In the genomic region with DNA sequence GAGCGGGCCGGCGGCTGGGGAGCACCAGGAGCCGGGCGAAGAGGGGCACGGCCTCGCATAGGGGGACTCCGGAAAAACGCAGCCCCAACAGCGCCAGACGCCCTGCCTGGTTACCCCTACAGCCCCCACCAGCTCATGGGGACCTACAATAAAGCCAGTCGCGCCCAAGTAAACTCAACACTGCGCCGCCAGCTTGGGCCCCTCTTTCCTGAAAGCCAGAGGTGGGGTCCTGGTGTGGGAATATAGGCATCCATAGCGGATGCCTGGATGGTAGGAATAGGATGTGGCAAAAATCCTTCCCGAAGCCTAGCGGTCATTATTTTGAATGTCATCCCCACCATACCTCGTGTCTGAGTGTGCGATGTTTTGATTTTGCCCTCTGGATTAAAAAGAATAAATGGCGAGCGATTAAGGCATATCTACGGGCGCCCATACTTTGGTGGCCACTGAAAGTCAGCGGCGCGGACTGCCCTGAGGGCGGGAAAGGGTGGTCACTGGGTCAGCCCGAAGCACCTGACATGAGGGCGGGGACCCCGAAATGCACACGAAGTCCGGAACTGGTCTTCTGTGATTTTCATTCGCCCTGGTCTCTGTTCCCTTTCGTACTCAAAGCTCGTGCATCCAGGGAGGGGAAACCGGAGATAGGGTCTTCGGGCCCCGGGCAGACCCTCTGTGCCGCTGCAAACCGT, we compare ENCODE assay signal across 1 cellular context.
TF ChIP-seq lines count a peak whose summit lies in the region.

A gene with protein sequence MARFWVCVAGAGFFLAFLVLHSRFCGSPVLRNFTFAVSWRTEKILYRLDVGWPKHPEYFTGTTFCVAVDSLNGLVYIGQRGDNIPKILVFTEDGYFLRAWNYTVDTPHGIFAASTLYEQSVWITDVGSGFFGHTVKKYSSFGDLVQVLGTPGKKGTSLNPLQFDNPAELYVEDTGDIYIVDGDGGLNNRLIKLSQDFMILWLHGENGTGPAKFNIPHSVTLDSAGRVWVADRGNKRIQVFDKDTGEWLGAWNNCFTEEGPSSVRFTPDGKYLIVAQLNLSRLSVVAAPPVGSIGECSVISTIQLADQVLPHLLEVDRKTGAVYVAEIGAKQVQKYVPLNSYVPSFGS (plus strand): TSS at position 577 of the 689 bp plus-strand sequence. CDS start 184 bp downstream, outside the sequence.
A gene (minus strand): TSS at position 210 of the 689 bp plus-strand sequence. CDS start 847 bp downstream, outside the sequence.

TF ChIP-seq in HepG2, 621 proteins besides CTCF, POLR2A, EP300 and RAD21 (continued from another document and continues in another):
- TF ChIP-seq, protein P1, sequence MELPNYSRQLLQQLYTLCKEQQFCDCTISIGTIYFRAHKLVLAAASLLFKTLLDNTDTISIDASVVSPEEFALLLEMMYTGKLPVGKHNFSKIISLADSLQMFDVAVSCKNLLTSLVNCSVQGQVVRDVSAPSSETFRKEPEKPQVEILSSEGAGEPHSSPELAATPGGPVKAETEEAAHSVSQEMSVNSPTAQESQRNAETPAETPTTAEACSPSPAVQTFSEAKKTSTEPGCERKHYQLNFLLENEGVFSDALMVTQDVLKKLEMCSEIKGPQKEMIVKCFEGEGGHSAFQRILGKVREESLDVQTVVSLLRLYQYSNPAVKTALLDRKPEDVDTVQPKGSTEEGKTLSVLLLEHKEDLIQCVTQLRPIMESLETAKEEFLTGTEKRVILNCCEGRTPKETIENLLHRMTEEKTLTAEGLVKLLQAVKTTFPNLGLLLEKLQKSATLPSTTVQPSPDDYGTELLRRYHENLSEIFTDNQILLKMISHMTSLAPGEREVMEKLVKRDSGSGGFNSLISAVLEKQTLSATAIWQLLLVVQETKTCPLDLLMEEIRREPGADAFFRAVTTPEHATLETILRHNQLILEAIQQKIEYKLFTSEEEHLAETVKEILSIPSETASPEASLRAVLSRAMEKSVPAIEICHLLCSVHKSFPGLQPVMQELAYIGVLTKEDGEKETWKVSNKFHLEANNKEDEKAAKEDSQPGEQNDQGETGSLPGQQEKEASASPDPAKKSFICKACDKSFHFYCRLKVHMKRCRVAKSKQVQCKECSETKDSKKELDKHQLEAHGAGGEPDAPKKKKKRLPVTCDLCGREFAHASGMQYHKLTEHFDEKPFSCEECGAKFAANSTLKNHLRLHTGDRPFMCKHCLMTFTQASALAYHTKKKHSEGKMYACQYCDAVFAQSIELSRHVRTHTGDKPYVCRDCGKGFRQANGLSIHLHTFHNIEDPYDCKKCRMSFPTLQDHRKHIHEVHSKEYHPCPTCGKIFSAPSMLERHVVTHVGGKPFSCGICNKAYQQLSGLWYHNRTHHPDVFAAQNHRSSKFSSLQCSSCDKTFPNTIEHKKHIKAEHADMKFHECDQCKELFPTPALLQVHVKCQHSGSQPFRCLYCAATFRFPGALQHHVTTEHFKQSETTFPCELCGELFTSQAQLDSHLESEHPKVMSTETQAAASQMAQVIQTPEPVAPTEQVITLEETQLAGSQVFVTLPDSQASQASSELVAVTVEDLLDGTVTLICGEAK (IDR thresholded peaks at IDR 0.05), result no peak
- TF ChIP-seq, protein P1 (CRISPR knock-in tag; IDR thresholded peaks at IDR 0.05), result 0 out of 2 replicates have a peak, but pooled peaks have one; percentile 48
- TF ChIP-seq ZNF703 (CRISPR knock-in tag; IDR thresholded peaks at IDR 0.05; ENCODE audit: borderline replicate concordance), result no peak
- 0 out of 2 replicates have a peak, but pooled peaks have one; percentile 15 for TF ChIP-seq SIX4 (CRISPR knock-in tag; IDR thresholded peaks at IDR 0.05)
- TF ChIP-seq CBX5 (CRISPR knock-in tag; IDR thresholded peaks at IDR 0.05; ENCODE audit: borderline replicate concordance), result no peak
- TF ChIP-seq KDM1A (CRISPR knock-in tag; IDR thresholded peaks at IDR 0.05), result 0 out of 2 replicates have a peak, but pooled peaks have one; percentile 24
- TF ChIP-seq TBP (CRISPR knock-in tag; IDR thresholded peaks at IDR 0.05), result no peak
- TF ChIP-seq KLF11 (CRISPR knock-in tag; IDR thresholded peaks at IDR 0.05), result peak; percentile 47; the same call in 1 of the 2 replicates
- TF ChIP-seq ZNF891 (CRISPR knock-in tag; IDR thresholded peaks at IDR 0.05), result peak; percentile 53; the same call in 1 of the 2 replicates
- TF ChIP-seq CBFB (CRISPR knock-in tag; IDR thresholded peaks at IDR 0.05), result no peak; the same call in none of the 2 replicates
- peak; percentile 48; the same call in 1 of the 2 replicates for TF ChIP-seq TARDBP (CRISPR knock-in tag; IDR thresholded peaks at IDR 0.05)
- TF ChIP-seq RFXAP (CRISPR knock-in tag; IDR thresholded peaks at IDR 0.05; ENCODE audit: borderline replicate concordance), result 0 out of 2 replicates have a peak, but pooled peaks have one; percentile 16
- TF ChIP-seq, protein P2, sequence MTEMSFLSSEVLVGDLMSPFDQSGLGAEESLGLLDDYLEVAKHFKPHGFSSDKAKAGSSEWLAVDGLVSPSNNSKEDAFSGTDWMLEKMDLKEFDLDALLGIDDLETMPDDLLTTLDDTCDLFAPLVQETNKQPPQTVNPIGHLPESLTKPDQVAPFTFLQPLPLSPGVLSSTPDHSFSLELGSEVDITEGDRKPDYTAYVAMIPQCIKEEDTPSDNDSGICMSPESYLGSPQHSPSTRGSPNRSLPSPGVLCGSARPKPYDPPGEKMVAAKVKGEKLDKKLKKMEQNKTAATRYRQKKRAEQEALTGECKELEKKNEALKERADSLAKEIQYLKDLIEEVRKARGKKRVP (CRISPR knock-in tag; IDR thresholded peaks at IDR 0.05), result 0 out of 4 replicates have a peak, but pooled peaks of 1 of the 2 experiments have one; percentile 9
- no peak for TF ChIP-seq TSC22D2 (CRISPR knock-in tag; IDR thresholded peaks at IDR 0.05; ENCODE audit: borderline replicate concordance)
- TF ChIP-seq ARNT2 (CRISPR knock-in tag; IDR thresholded peaks at IDR 0.05; ENCODE audit: low read depth), result peak; percentile 43
- no peak for TF ChIP-seq ZNF816 (CRISPR knock-in tag; IDR thresholded peaks at IDR 0.05; ENCODE audit: borderline replicate concordance)
- no peak for TF ChIP-seq JDP2 (CRISPR knock-in tag; IDR thresholded peaks at IDR 0.05; ENCODE audit: borderline replicate concordance)
- no peak for TF ChIP-seq XBP1 (CRISPR knock-in tag; IDR thresholded peaks at IDR 0.05)
- TF ChIP-seq TAF1 (CRISPR knock-in tag; IDR thresholded peaks at IDR 0.05), result peak; percentile 71
- no peak for TF ChIP-seq FOXA1 (IDR thresholded peaks at IDR 0.05)
- 0 out of 2 replicates have a peak, but pooled peaks have one; percentile 5 for TF ChIP-seq FOXA1 (CRISPR knock-in tag; IDR thresholded peaks at IDR 0.05)
- TF ChIP-seq, protein P3, sequence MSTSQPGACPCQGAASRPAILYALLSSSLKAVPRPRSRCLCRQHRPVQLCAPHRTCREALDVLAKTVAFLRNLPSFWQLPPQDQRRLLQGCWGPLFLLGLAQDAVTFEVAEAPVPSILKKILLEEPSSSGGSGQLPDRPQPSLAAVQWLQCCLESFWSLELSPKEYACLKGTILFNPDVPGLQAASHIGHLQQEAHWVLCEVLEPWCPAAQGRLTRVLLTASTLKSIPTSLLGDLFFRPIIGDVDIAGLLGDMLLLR (CRISPR knock-in tag; IDR thresholded peaks at IDR 0.05), result no peak
- no peak for TF ChIP-seq NFIC (IDR thresholded peaks at IDR 0.05; ENCODE audit: low read length)
- TF ChIP-seq, protein P4, sequence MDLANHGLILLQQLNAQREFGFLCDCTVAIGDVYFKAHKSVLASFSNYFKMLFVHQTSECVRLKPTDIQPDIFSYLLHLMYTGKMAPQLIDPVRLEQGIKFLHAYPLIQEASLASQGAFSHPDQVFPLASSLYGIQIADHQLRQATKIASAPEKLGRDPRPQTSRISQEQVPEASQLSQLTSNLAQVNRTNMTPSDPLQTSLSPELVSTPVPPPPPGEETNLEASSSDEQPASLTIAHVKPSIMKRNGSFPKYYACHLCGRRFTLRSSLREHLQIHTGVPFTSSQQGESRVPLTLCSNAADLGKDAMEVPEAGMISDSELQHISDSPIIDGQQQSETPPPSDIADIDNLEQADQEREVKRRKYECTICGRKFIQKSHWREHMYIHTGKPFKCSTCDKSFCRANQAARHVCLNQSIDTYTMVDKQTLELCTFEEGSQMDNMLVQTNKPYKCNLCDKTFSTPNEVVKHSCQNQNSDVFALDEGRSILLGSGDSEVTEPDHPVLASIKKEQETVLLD (CRISPR knock-in tag; IDR thresholded peaks at IDR 0.05; ENCODE audit: low read depth), result 0 out of 2 replicates have a peak, but pooled peaks have one; percentile 12
- TF ChIP-seq ZNF260 (CRISPR knock-in tag; IDR thresholded peaks at IDR 0.05; ENCODE audit: borderline replicate concordance, low read depth), result no peak
- no peak for TF ChIP-seq FOXA3 (CRISPR knock-in tag; IDR thresholded peaks at IDR 0.05)
- 0 out of 2 replicates have a peak, but pooled peaks have one; percentile 56 for TF ChIP-seq ZBTB7A (CRISPR knock-in tag; IDR thresholded peaks at IDR 0.05)
- TF ChIP-seq ZNF225 (CRISPR knock-in tag; IDR thresholded peaks at IDR 0.05), result no peak; the same call in 1 of the 2 replicates
- TF ChIP-seq, protein P5, sequence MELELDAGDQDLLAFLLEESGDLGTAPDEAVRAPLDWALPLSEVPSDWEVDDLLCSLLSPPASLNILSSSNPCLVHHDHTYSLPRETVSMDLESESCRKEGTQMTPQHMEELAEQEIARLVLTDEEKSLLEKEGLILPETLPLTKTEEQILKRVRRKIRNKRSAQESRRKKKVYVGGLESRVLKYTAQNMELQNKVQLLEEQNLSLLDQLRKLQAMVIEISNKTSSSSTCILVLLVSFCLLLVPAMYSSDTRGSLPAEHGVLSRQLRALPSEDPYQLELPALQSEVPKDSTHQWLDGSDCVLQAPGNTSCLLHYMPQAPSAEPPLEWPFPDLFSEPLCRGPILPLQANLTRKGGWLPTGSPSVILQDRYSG (CRISPR knock-in tag; IDR thresholded peaks at IDR 0.05), result peak; percentile 48; the same call in 1 of the 2 replicates
- TF ChIP-seq ZFX (CRISPR knock-in tag; IDR thresholded peaks at IDR 0.05; ENCODE audit: low read depth), result peak; percentile 81
- TF ChIP-seq SPEN (CRISPR knock-in tag; IDR thresholded peaks at IDR 0.05; ENCODE audit: low read depth), result peak; percentile 93
- TF ChIP-seq NFE2L1 (CRISPR knock-in tag; IDR thresholded peaks at IDR 0.05; ENCODE audit: borderline replicate concordance), result 0 out of 2 replicates have a peak, but pooled peaks have one; percentile 11
- 0 out of 2 replicates have a peak, but pooled peaks have one; percentile 45 for TF ChIP-seq ERF (CRISPR knock-in tag; IDR thresholded peaks at IDR 0.05)
- 0 out of 2 replicates have a peak, but pooled peaks have one; percentile 47 for TF ChIP-seq ELF3 (CRISPR knock-in tag; IDR thresholded peaks at IDR 0.05)
- TF ChIP-seq ARHGAP35 (CRISPR knock-in tag; IDR thresholded peaks at IDR 0.05; ENCODE audit: borderline replicate concordance), result 0 out of 2 replicates have a peak, but pooled peaks have one; percentile 67
- no peak for TF ChIP-seq IKZF1 (IDR thresholded peaks at IDR 0.05)
- TF ChIP-seq ZFY (CRISPR knock-in tag; IDR thresholded peaks at IDR 0.05), result peak; percentile 87; the same call in 1 of the 2 replicates
